Comparison of ENCODE assay signal across 8 cellular contexts in the genomic region with DNA sequence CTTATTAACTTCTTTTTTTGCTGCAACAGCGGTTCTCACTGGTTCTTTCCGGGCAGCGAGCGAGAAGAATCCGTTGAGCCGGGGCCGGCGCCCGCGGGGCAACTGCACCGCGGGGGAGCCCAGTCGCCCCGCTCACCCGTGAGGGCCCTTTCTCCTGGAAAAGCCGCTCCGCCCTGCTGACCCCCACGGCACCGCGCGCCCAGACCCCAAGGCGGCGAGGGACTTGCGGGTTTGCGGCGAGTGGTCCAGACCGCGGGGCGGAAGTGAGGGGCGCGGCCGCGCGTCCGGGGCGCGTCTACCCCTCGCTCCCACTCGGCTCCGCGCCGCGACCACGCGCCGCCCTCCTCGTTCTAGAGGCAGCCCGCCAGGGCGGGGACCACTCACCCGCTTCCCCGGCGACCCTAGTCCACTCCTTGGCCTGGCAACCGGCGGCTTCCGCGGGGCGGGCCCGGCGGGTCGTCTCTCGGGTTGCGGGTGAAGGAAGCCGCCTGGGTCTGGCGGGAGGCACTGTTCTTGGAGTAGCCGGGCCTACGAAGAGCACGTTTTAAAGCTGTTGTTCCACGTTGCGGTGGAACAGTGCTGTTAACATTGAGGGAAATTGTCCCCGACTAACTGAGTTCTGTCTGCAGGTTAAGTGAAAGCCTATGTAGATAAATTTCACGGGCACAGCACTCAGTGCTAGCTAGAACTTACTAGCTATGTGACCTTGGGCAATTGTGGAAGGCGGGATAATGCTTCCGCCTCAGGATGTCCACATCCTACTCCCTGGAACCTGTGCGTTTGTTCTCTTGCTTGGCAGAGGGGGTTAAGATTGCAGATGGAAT. TPM values are rescaled to one million over a fixed set of nuclear protein-coding genes. Genes with fewer than 3 reads are reported as not detected.
DNase-seq lines count a peak whose midpoint lies in the region; ATAC-seq and TF ChIP-seq lines count a peak whose summit lies in the region.

A gene with protein sequence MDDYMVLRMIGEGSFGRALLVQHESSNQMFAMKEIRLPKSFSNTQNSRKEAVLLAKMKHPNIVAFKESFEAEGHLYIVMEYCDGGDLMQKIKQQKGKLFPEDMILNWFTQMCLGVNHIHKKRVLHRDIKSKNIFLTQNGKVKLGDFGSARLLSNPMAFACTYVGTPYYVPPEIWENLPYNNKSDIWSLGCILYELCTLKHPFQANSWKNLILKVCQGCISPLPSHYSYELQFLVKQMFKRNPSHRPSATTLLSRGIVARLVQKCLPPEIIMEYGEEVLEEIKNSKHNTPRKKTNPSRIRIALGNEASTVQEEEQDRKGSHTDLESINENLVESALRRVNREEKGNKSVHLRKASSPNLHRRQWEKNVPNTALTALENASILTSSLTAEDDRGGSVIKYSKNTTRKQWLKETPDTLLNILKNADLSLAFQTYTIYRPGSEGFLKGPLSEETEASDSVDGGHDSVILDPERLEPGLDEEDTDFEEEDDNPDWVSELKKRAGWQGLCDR (minus strand): TSS at position 439 of the 824 bp plus-strand sequence. CDS start 3,406 bp downstream, outside the sequence.

- no peaks in the 10 kb centered on the region for H3K27me3 Mint-ChIP-seq in progenitor cell of endocrine pancreas

- no peaks in the 10 kb centered on the region for H3K36me3 ChIP-seq in H7 (replicated peaks; ENCODE audit: control insufficient read depth, insufficient read depth, low read length)
- H3K36me3 ChIP-seq in MG63 = no peaks in the 10 kb centered on the region
- H3K36me3 ChIP-seq in upper lobe of right lung = no peaks in the 10 kb centered on the region

- peaks cover 4% of the 10 kb centered on the region for H3K9me3 Mint-ChIP-seq in progenitor cell of endocrine pancreas (ENCODE audit: low read depth)

- H3K27ac ChIP-seq in upper lobe of right lung = peak within 1 kb of the TSS; percentile 87

- intact Hi-C loops in left ventricle myocardium superior (cut with micrococcal nuclease) (no loop called here), upper lobe of right lung (cut with DNase I) (no loop called here)

- peaks cover 7% of the 10 kb centered on the region for H3K27me3 ChIP-seq in H7 (ENCODE audit: control insufficient read depth, insufficient read depth, low read length)
- H3K27me3 ChIP-seq in MG63 = no peaks in the 10 kb centered on the region
- H3K27me3 ChIP-seq in upper lobe of right lung = no peaks in the 10 kb centered on the region

- peaks cover 2% of the 10 kb centered on the region for H3K36me3 Mint-ChIP-seq in progenitor cell of endocrine pancreas (ENCODE audit: insufficient read depth)

- H3K4me1 Mint-ChIP-seq in progenitor cell of endocrine pancreas (ENCODE audit: low read depth) = peaks cover 68% of the 10 kb centered on the region

- peaks cover 7% of the 10 kb centered on the region for H3K4me1 ChIP-seq in upper lobe of right lung

- peak; percentile 96 for ATAC-seq in left ventricle myocardium superior
- peak; percentile 95 for ATAC-seq in upper lobe of right lung

- H3K4me3 Mint-ChIP-seq in progenitor cell of endocrine pancreas (ENCODE audit: low read depth) = peak within 1 kb of the TSS; percentile 78

- H3K4me3 ChIP-seq in H7 (ENCODE audit: insufficient read depth, low read depth, low read length) (peak within 1 kb of the TSS; percentile 94), MG63 (peak within 1 kb of the TSS; percentile 73), upper lobe of right lung (peak within 1 kb of the TSS; percentile 84)

- peak within 1 kb of the TSS; percentile 94 for H3K27ac Mint-ChIP-seq in progenitor cell of endocrine pancreas

- H3K9me3 ChIP-seq in MG63 = no peaks in the 10 kb centered on the region
- H3K9me3 ChIP-seq in upper lobe of right lung = no peaks in the 10 kb centered on the region

- TF ChIP-seq CTCF in progenitor cell of endocrine pancreas (IDR thresholded peaks at IDR 0.05; ENCODE audit: unreplicated experiment) (no peak), upper lobe of right lung (IDR thresholded peaks at IDR 0.05) (no peak)

- DNase-seq in GDM1 (lab: John Stamatoyannopoulos, UW) (peak; percentile 77), H7 (peak; percentile 88), MG63 (peak; percentile 75), T-helper 1 cell (peak; percentile 20 to 68 (median 28)), anterior cingulate cortex (lab: John Stamatoyannopoulos, UW) (peak in 52 of 58 donors; percentile 4 to 73 (median 49)), left ventricle myocardium superior (peak; percentile 81), progenitor cell of endocrine pancreas (ENCODE audit: low spot score, unreplicated experiment) (peak; percentile 45), upper lobe of right lung (peak; percentile 85)

RNA-seq across cellular contexts. Expression of the gene that starts here (rescaled TPM):
- 27.0 and 39.2 TPM in 2 replicates for total RNA-seq in H7 (2014; rRNA removed; shearing (Covaris generic))
- 6.7 and 6.9 TPM in 2 replicates for total RNA-seq in MG63 (2014; rRNA removed; shearing (Covaris generic); ENCODE audit: low replicate concordance)
- total RNA-seq in left ventricle myocardium superior (5.1 TPM), progenitor cell of endocrine pancreas (26.3 and 28.1 TPM in 2 replicates), upper lobe of right lung (11.7 TPM)

Comparison
In these comparisons a context has a peak if more than half of its experiments do, and no peak if none do; other contexts are left out.
1. Peak in every context shown above with its lines: DNase-seq, ATAC-seq, H3K4me3 ChIP-seq and H3K27ac ChIP-seq.
2. DNase-seq: peak in every context shown above with its lines; median percentile 88 in H7; 85 in upper lobe of right lung; 81 in left ventricle myocardium superior; 77 in GDM1; 75 in MG63; 49 in anterior cingulate cortex; 45 in progenitor cell of endocrine pancreas; 28 in T-helper 1 cell.